In genomic region chr18:3281456-3282400, GRCh38 we compare ENCODE assay signal across 1 cellular context.
TF ChIP-seq lines count a peak whose summit lies in the region.

No MANE protein-coding gene starts in this region.

TF ChIP-seq in GM12878, 131 proteins besides CTCF, POLR2A, EP300 and RAD21 (continued from another document):
- 0 out of 2 replicates have a peak, but pooled peaks have one; percentile 42 for TF ChIP-seq ZNF592 (IDR thresholded peaks at IDR 0.05)
